In genomic region chr4:138439143-138439581, GRCh38 we compare ENCODE assay signal across 28 cellular contexts.
DNase-seq lines count a peak whose midpoint lies in the region; ATAC-seq and TF ChIP-seq lines count a peak whose summit lies in the region.
"Had no signal": no experiment of that assay in that cellular context is flagged by ENCODE, and none has a peak within 500 bp of the region (broad histone marks: within the 10 kb centered on the region; RNA-seq: fewer than 3 reads in every experiment).

No MANE protein-coding gene starts in this region.

- no peaks in the 10 kb centered on the region for H3K79me2 ChIP-seq in ACC112 (ENCODE audit: control insufficient read depth, insufficient read depth, low read length, unreplicated experiment)
- H3K79me2 ChIP-seq: parathyroid adenoma had no signal

- intact Hi-C loops in IMR-90 (cut with micrococcal nuclease) = no loop called here

- no peak overlapping the region for H2BK20ac ChIP-seq in IMR-90 (ENCODE audit: low read depth, low read length)

- no peak overlapping the region for H4K91ac ChIP-seq in IMR-90 (ENCODE audit: insufficient read depth, low read depth, low read length)

- peak overlapping the region; percentile 11 for H3K27ac ChIP-seq in ACC112 (ENCODE audit: low read depth, low read length)
- no peak overlapping the region for H3K27ac ChIP-seq in IMR-90 (ENCODE audit: insufficient read depth, low read length)
- H3K27ac ChIP-seq: A549, body of pancreas, parathyroid adenoma, stomach, thyroid gland had no signal

- peak overlapping the region; percentile 8 for H2AFZ ChIP-seq in ACC112 (ENCODE audit: low read length, unreplicated experiment)
- H2AFZ ChIP-seq in IMR-90 (replicated peaks; ENCODE audit: low read length, poor library complexity) = no peak overlapping the region
- H2AFZ ChIP-seq: parathyroid adenoma had no signal

- H3K18ac ChIP-seq in IMR-90 (ENCODE audit: low read depth, low read length) = no peak overlapping the region

- dilution Hi-C loops in IMR-90 (cut with HindIII; ENCODE audit: low sequenced_read_pairs, unreplicated experiment) = no loop called here

- BruUV-seq in IMR-90 (replicated peaks; lab: Mats Ljungman, UMichigan) = no TSS peak

- H3K4me2 ChIP-seq in IMR-90 (ENCODE audit: low read depth, low read length) = no peak overlapping the region
- H3K4me2 ChIP-seq: A549, smooth muscle cell had no signal

- CTCF ChIA-PET in IMR-90 (lab: Yijun Ruan, JAX) = no interaction called here

- WGBS in IMR-90 (ENCODE audit: extremely low coverage in 2 of 2, insufficient read length in 1 of 2), 2 experiments = no CpG with 5 or more reads among the region's 5 CpGs

- H2BK15ac ChIP-seq in IMR-90 (ENCODE audit: low read depth, low read length) = no peak overlapping the region; the same call in 2 of the 3 replicates

- H3K4ac ChIP-seq in IMR-90 (ENCODE audit: low read depth, low read length) = no peak overlapping the region

- no peak for TF ChIP-seq CTCF in IMR-90 (conservative IDR thresholded peaks at IDR 0.05; ENCODE audit: low read depth, low read length)

- TF ChIP-seq POLR2A in IMR-90 (IDR thresholded peaks at IDR 0.05; ENCODE audit: low read depth, low read length) = no peak

- no peak overlapping the region for H4K8ac ChIP-seq in IMR-90 (ENCODE audit: low read depth in 2 of 2, low read length in 2 of 2)

- H3K9ac ChIP-seq in IMR-90 (ENCODE audit: low read depth, low read length) = no peak overlapping the region
- no peak overlapping the region for H3K9ac ChIP-seq in adipocyte (ENCODE audit: low read length)
- H3K9ac ChIP-seq: parathyroid adenoma had no signal

- 0 out of 2 replicates have a peak, but pooled peaks cover 3% of the 10 kb centered on the region for H3K9me3 ChIP-seq in IMR-90 (ENCODE audit: control insufficient read depth, insufficient read depth, low read length)
- no peaks in the 10 kb centered on the region for H3K9me3 ChIP-seq in adipocyte (ENCODE audit: control insufficient read depth, low read length)
- H3K9me3 ChIP-seq: A549, body of pancreas, SJSA1, thyroid gland had no signal

- H3K36me3 ChIP-seq in ACC112 (ENCODE audit: insufficient read depth, low read length) (no peaks in the 10 kb centered on the region), IMR-90 (ENCODE audit: control insufficient read depth, insufficient read depth, low read length) (no peaks in the 10 kb centered on the region), adipocyte (ENCODE audit: control insufficient read depth, insufficient read depth, low read length, severe bottlenecking) (no peaks in the 10 kb centered on the region)
- H3K36me3 ChIP-seq: SJSA1, stomach, thyroid gland had no signal

- no peak overlapping the region for H3K23ac ChIP-seq in IMR-90 (ENCODE audit: low read depth, low read length)

- H3K4me3 ChIP-seq in ACC112 (ENCODE audit: low read depth, low read length) = no peak overlapping the region
- H3K4me3 ChIP-seq in IMR-90 (ENCODE audit: insufficient read depth, low read depth, low read length) = no peak overlapping the region
- H3K4me3 ChIP-seq in adipocyte (ENCODE audit: low read length) = no peak overlapping the region
- H3K4me3 ChIP-seq: A549, body of pancreas, SJSA1, smooth muscle cell, stomach, thyroid gland had no signal

- no peaks in the 10 kb centered on the region for H3K27me3 ChIP-seq in ACC112 (ENCODE audit: insufficient read depth, low read length)
- H3K27me3 ChIP-seq in IMR-90 (ENCODE audit: control insufficient read depth, insufficient read depth, low read length) = no peaks in the 10 kb centered on the region
- no peaks in the 10 kb centered on the region for H3K27me3 ChIP-seq in adipocyte (replicated peaks; ENCODE audit: control insufficient read depth, insufficient read depth, low read length)
- H3K27me3 ChIP-seq: body of pancreas, SJSA1, stomach, thyroid gland had no signal

- H4K5ac ChIP-seq in IMR-90 (ENCODE audit: low read depth, low read length) = no peak overlapping the region

- H2BK120ac ChIP-seq in IMR-90 (ENCODE audit: low read depth, low read length) = no peak overlapping the region

- H3K9me1 ChIP-seq in IMR-90 (ENCODE audit: insufficient read depth, low read length) = no peaks in the 10 kb centered on the region

- no peak overlapping the region for H2BK5ac ChIP-seq in IMR-90 (ENCODE audit: low read depth, low read length, poor library complexity, severe bottlenecking)

- H4K20me1 ChIP-seq in IMR-90 (ENCODE audit: insufficient read depth, low read length) = no peaks in the 10 kb centered on the region

- DNase-seq in IMR-90 (peak; percentile 4), adipocyte (ENCODE audit: low read depth) (peak; percentile 34), fibroblast of peridontal ligament (ENCODE audit: extremely low read depth) (peak; percentile 15), NK-92 (lab: John Stamatoyannopoulos, UW; ENCODE audit: unreplicated experiment) (no peak), globus pallidus (ENCODE audit: low spot score) (no peak), cortex of kidney (lab: John Stamatoyannopoulos, UW) (no peak)
- DNase-seq: activated CD4-positive, alpha-beta memory T cell treated with anti-CD3 and anti-CD28 coated beads for 36 hours; activated CD8-positive, alpha-beta memory T cell treated with anti-CD3 and anti-CD28 coated beads, Interleukin-2, amount 50 U/mL, for 48 hours; body of pancreas; cerebellar nuclear complex; foreskin fibroblast; GF-D8; left cardiac atrium; mammary epithelial cell; NCI-H1092; NCI-H187 treated with DMSO at 0.1 percent for 48 hours; NCI-H2171 treated with DMSO at 0.1 percent for 48 hours; NCI-H524; stimulated activated CD4-positive, alpha-beta T cell treated with anti-CD3 and anti-CD28 coated beads, Interleukin-1b, Interleukin-23, amount 100 ng/mL, for 48 hours; stomach; thyroid gland had no signal

- TF ChIP-seq RAD21 in IMR-90 (IDR thresholded peaks at IDR 0.05; ENCODE audit: low read length) = no peak

- no peak overlapping the region for H2AK5ac ChIP-seq in IMR-90 (ENCODE audit: low read depth, low read length)

- H3K79me1 ChIP-seq in IMR-90 (ENCODE audit: low read depth in 1 of 2, low read length in 2 of 2) = no peaks in the 10 kb centered on the region

- H3K14ac ChIP-seq in IMR-90 (replicated peaks; ENCODE audit: low read depth, low read length) = no peak overlapping the region

- ATAC-seq in IMR-90 (ENCODE audit: low read depth) (no peak; the same call in 1 of the 2 replicates), GM19452 (IDR thresholded peaks at IDR 0.05; ENCODE audit: unreplicated experiment) (no peak)
- ATAC-seq: A549; activated CD4-positive, CD25-positive, alpha-beta regulatory T cell treated with anti-CD3 and anti-CD28 coated beads, Interleukin-2, amount 50 U/mL, for 24 hours; body of pancreas; left cardiac atrium had no signal

- in situ Hi-C loops in IMR-90 (cut with MboI; ENCODE audit: low sequenced_read_pairs) = no loop called here

- H3K56ac ChIP-seq in IMR-90 (ENCODE audit: extremely low read depth, insufficient read depth, low read length) = no peak overlapping the region

- POLR2A ChIA-PET in IMR-90 (lab: Charles Lee; ENCODE audit: unreplicated experiment) = no interaction called here

- H2AK9ac ChIP-seq in IMR-90 (replicated peaks; ENCODE audit: low read depth, low read length, poor library complexity) = no peak overlapping the region

- H3K4me1 ChIP-seq in ACC112 (ENCODE audit: control insufficient read depth, insufficient read depth, low read length, unreplicated experiment) (peaks cover 14% of the 10 kb centered on the region), IMR-90 (ENCODE audit: control insufficient read depth, insufficient read depth, low read length) (peaks cover 2% of the 10 kb centered on the region; the same call in 1 of the 2 replicates), adipocyte (ENCODE audit: control insufficient read depth, insufficient read depth, low read length) (no peaks in the 10 kb centered on the region)
- H3K4me1 ChIP-seq: A549, body of pancreas, parathyroid adenoma, stomach, thyroid gland had no signal

TF ChIP-seq in IMR-90, 13 proteins besides CTCF, POLR2A, EP300 and RAD21:
- TF ChIP-seq RFX5 (IDR thresholded peaks at IDR 0.05; ENCODE audit: low read depth, low read length) (no peak), SMC3 (IDR thresholded peaks at IDR 0.05; ENCODE audit: low read depth, low read length) (no peak), RCOR1 (IDR thresholded peaks at IDR 0.05; ENCODE audit: insufficient replicate concordance, low read length) (no peak), NFE2L2 (IDR thresholded peaks at IDR 0.05; ENCODE audit: low read depth, low read length) (no peak), CHD1 (IDR thresholded peaks at IDR 0.05; ENCODE audit: low read depth, low read length) (no peak), MXI1 (IDR thresholded peaks at IDR 0.05; ENCODE audit: borderline replicate concordance, low read depth, low read length) (no peak), BHLHE40 (IDR thresholded peaks at IDR 0.05; ENCODE audit: low read depth, low read length) (no peak), FOS (IDR thresholded peaks at IDR 0.05; ENCODE audit: low read depth, low read length) (no peak), CEBPB (IDR thresholded peaks at IDR 0.05; ENCODE audit: low read depth, low read length) (no peak), ELK1 (IDR thresholded peaks at IDR 0.05; ENCODE audit: borderline replicate concordance, low read depth, low read length) (no peak), MAZ (IDR thresholded peaks at IDR 0.05; ENCODE audit: borderline replicate concordance, low read depth, low read length) (no peak), MAFK (IDR thresholded peaks at IDR 0.05; ENCODE audit: low read depth, low read length) (no peak)
- TF ChIP-seq, protein P1, sequence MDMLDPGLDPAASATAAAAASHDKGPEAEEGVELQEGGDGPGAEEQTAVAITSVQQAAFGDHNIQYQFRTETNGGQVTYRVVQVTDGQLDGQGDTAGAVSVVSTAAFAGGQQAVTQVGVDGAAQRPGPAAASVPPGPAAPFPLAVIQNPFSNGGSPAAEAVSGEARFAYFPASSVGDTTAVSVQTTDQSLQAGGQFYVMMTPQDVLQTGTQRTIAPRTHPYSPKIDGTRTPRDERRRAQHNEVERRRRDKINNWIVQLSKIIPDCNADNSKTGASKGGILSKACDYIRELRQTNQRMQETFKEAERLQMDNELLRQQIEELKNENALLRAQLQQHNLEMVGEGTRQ (IDR thresholded peaks at IDR 0.05; ENCODE audit: low read depth, low read length) = no peak

Comparison
In these comparisons a context has a peak if more than half of its experiments do, and no peak if none do; other contexts are left out.
1. DNase-seq: peak in IMR-90 (single experiment), adipocyte (single experiment) and fibroblast of peridontal ligament (single experiment); none in NK-92 (single experiment), globus pallidus (single experiment) and cortex of kidney (single experiment).